Comparison of ENCODE assay signal across 8 cellular contexts in the genomic region with DNA sequence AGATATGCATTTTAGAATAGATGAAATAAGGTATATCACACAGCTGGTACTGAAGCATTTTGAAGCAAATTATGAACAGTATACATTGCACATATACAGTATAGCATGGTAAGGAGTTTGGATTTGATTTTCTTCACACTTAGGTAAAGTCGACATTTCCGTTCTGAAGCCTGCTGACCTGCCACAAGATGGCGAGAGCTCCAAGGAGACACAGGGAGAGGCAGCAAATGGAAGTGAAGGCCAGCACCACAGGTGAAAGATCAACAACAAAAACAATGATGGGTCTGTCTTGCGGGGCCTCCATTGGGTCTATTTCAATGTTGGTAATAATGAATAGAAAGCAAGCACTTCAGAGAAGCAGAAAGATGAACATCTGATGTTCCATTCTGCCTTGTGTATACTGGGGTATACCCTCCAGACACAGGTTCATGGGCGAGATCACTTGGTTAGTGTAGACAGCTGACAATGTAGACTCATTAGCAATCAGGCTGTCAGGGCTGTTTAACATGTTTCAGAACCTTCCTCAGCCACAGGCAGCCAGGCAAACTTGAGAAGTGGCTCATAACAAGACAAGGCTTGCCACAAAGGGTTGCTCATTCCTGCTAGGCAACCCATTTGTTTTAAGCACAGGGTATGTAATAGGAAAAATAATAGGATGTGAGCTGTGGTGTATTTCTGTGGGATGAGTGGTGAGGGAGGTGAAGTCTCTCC. TPM values are rescaled to one million over a fixed set of nuclear protein-coding genes. Genes with fewer than 3 reads are reported as not detected.
DNase-seq lines count a peak whose midpoint lies in the region; ATAC-seq and TF ChIP-seq lines count a peak whose summit lies in the region.

No MANE protein-coding gene starts in this region.

- TF ChIP-seq POLR2A in adrenal gland (IDR thresholded peaks at IDR 0.05) = no peak

- peak; percentile 64 for ATAC-seq in GM21717 (IDR thresholded peaks at IDR 0.05; ENCODE audit: unreplicated experiment)

- TF ChIP-seq CTCF in adrenal gland (IDR thresholded peaks at IDR 0.05) (peak in 4 of 6 experiments; percentile 35 to 48 (median 44)), liver (IDR thresholded peaks at IDR 0.05; ENCODE audit: low read depth, low read length, missing input control) (peak; percentile 22), tibial artery (IDR thresholded peaks at IDR 0.05) (peak in 1 of 2 experiments; percentile 17)

- H3K4me1 ChIP-seq in adrenal gland (replicated peaks in 1 of 2) (no peaks in the 10 kb centered on the region), liver (ENCODE audit: control insufficient read depth in 4 of 4, insufficient read depth in 4 of 4, low read length in 3 of 4) (no peaks in the 10 kb centered on the region), tibial artery (no peaks in the 10 kb centered on the region)

- peak; percentile 7 for DNase-seq in NCI-H2196 (lab: John Stamatoyannopoulos, UW; ENCODE audit: unreplicated experiment)
- DNase-seq in NCI-H2196 treated with DMSO at 0.1 percent for 48 hours (lab: John Stamatoyannopoulos, UW; ENCODE audit: unreplicated experiment) = no peak
- peak; percentile 68 for DNase-seq in NCI-H146 treated with DMSO at 0.1 percent for 48 hours (lab: John Stamatoyannopoulos, UW; ENCODE audit: unreplicated experiment)
- DNase-seq in adrenal gland = peak in 5 of 7 donors; percentile 20 to 54 (median 28)
- DNase-seq in Ammon's horn (ENCODE audit: low spot score) = no peak
- DNase-seq in tibial artery = no peak

- peak; percentile 57 to 66 for TF ChIP-seq RAD21 in liver (IDR thresholded peaks at IDR 0.05)

- intact Hi-C loops in adrenal gland (cut with DNase I) = loop anchor here in 1 of 2 donors (10.0 kb wide), 1 partner anchor 389 kb away; no protein-coding TSS in a partner anchor
- intact Hi-C loops in tibial artery (cut with DNase I; ENCODE audit: low total_unique reads) = no loop called here

- H3K27me3 ChIP-seq in adrenal gland (peaks cover 3% of the 10 kb centered on the region), liver (ENCODE audit: control insufficient read depth in 4 of 4, insufficient read depth in 4 of 4, low read length in 3 of 4) (no peaks in the 10 kb centered on the region), tibial artery (no peaks in the 10 kb centered on the region)

- H3K27ac ChIP-seq in adrenal gland = no peak overlapping the region
- no peak overlapping the region for H3K27ac ChIP-seq in liver (ENCODE audit: low read depth in 1 of 2, low read length in 2 of 2)
- H3K27ac ChIP-seq in tibial artery = no peak overlapping the region

- H3K9me3 ChIP-seq in adrenal gland (replicated peaks in 1 of 3) (no peaks in the 10 kb centered on the region), liver (ENCODE audit: control insufficient read depth in 4 of 4, low read length in 3 of 4) (no peaks in the 10 kb centered on the region), tibial artery (peaks cover 0 to 6% (median 0%) of the 10 kb centered on the region in 3 donors)

- H3K36me3 ChIP-seq in adrenal gland (replicated peaks in 1 of 2) = no peaks in the 10 kb centered on the region
- no peaks in the 10 kb centered on the region for H3K36me3 ChIP-seq in liver (ENCODE audit: control insufficient read depth in 4 of 4, insufficient read depth in 3 of 4, low read depth in 1 of 4, low read length in 3 of 4)
- H3K36me3 ChIP-seq in tibial artery = no peaks in the 10 kb centered on the region

- H3K9ac ChIP-seq in liver (ENCODE audit: low read depth in 1 of 2, low read length in 2 of 2) = no peak overlapping the region

- WGBS in adrenal gland, 4 donors = 29 to 35% (median 30%) methylated on average over 5 of the region's 5 CpGs
- 30% methylated on average over 5 of the region's 5 CpGs for WGBS in liver

- H3K4me3 ChIP-seq in adrenal gland (no peak overlapping the region), liver (ENCODE audit: low read depth in 1 of 3, low read length in 3 of 3) (no peak overlapping the region), tibial artery (no peak overlapping the region)

TF ChIP-seq in liver, 16 proteins besides CTCF, POLR2A, EP300 and RAD21:
- TF ChIP-seq GABPA (IDR thresholded peaks at IDR 0.05 in 1 of 2, conservative IDR thresholded peaks at IDR 0.05 in 1 of 2) = no peak
- TF ChIP-seq FOXA2 (IDR thresholded peaks at IDR 0.05) = no peak
- no peak for TF ChIP-seq TAF1 (conservative IDR thresholded peaks at IDR 0.05)
- TF ChIP-seq RXRA (IDR thresholded peaks at IDR 0.05) = no peak
- TF ChIP-seq, protein P1, sequence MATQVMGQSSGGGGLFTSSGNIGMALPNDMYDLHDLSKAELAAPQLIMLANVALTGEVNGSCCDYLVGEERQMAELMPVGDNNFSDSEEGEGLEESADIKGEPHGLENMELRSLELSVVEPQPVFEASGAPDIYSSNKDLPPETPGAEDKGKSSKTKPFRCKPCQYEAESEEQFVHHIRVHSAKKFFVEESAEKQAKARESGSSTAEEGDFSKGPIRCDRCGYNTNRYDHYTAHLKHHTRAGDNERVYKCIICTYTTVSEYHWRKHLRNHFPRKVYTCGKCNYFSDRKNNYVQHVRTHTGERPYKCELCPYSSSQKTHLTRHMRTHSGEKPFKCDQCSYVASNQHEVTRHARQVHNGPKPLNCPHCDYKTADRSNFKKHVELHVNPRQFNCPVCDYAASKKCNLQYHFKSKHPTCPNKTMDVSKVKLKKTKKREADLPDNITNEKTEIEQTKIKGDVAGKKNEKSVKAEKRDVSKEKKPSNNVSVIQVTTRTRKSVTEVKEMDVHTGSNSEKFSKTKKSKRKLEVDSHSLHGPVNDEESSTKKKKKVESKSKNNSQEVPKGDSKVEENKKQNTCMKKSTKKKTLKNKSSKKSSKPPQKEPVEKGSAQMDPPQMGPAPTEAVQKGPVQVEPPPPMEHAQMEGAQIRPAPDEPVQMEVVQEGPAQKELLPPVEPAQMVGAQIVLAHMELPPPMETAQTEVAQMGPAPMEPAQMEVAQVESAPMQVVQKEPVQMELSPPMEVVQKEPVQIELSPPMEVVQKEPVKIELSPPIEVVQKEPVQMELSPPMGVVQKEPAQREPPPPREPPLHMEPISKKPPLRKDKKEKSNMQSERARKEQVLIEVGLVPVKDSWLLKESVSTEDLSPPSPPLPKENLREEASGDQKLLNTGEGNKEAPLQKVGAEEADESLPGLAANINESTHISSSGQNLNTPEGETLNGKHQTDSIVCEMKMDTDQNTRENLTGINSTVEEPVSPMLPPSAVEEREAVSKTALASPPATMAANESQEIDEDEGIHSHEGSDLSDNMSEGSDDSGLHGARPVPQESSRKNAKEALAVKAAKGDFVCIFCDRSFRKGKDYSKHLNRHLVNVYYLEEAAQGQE (IDR thresholded peaks at IDR 0.05) = no peak
- TF ChIP-seq JUND (IDR thresholded peaks at IDR 0.05) = no peak
- no peak for TF ChIP-seq YY1 (IDR thresholded peaks at IDR 0.05)
- TF ChIP-seq, protein P2, sequence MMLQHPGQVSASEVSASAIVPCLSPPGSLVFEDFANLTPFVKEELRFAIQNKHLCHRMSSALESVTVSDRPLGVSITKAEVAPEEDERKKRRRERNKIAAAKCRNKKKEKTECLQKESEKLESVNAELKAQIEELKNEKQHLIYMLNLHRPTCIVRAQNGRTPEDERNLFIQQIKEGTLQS (IDR thresholded peaks at IDR 0.05) = no peak
- TF ChIP-seq HNF4G (IDR thresholded peaks at IDR 0.05) = no peak
- TF ChIP-seq FOXA1 (IDR thresholded peaks at IDR 0.05) = no peak
- no peak for TF ChIP-seq NR2F2 (IDR thresholded peaks at IDR 0.05)
- TF ChIP-seq, protein P3, sequence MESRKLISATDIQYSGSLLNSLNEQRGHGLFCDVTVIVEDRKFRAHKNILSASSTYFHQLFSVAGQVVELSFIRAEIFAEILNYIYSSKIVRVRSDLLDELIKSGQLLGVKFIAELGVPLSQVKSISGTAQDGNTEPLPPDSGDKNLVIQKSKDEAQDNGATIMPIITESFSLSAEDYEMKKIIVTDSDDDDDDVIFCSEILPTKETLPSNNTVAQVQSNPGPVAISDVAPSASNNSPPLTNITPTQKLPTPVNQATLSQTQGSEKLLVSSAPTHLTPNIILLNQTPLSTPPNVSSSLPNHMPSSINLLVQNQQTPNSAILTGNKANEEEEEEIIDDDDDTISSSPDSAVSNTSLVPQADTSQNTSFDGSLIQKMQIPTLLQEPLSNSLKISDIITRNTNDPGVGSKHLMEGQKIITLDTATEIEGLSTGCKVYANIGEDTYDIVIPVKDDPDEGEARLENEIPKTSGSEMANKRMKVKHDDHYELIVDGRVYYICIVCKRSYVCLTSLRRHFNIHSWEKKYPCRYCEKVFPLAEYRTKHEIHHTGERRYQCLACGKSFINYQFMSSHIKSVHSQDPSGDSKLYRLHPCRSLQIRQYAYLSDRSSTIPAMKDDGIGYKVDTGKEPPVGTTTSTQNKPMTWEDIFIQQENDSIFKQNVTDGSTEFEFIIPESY (IDR thresholded peaks at IDR 0.05) = no peak
- TF ChIP-seq SP1 (IDR thresholded peaks at IDR 0.05) = no peak
- TF ChIP-seq, protein P4, sequence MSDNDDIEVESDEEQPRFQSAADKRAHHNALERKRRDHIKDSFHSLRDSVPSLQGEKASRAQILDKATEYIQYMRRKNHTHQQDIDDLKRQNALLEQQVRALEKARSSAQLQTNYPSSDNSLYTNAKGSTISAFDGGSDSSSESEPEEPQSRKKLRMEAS (IDR thresholded peaks at IDR 0.05) = no peak
- no peak for TF ChIP-seq EGR1 (IDR thresholded peaks at IDR 0.05; ENCODE audit: low read depth in 2 of 2)
- TF ChIP-seq HNF4A (conservative IDR thresholded peaks at IDR 0.05) = no peak
TF ChIP-seq in liver: peak in this region for 0.

RNA-seq across cellular contexts. Expression of a gene that starts 21.4 kb away (rescaled TPM):
- total RNA-seq in adrenal gland (not detected), liver (not detected)
- polyA plus RNA-seq in adrenal gland (under 1 TPM in 2 of 3 donors, not detected in 1; 0.07 to 0.16 TPM), liver (under 1 TPM in 1 of 2 donors, not detected in 1; 0.36 TPM)

RNA-seq across cellular contexts. Expression of a gene that starts 33.2 kb away (rescaled TPM):
- total RNA-seq in adrenal gland (1 to 10 TPM in 3 of 8 donors, under 1 TPM in 5; 0.35 to 2.6 (median 0.89) TPM), liver (under 1 TPM in 1 of 2 donors, not detected in 1; under 0.01 TPM)
- polyA plus RNA-seq in adrenal gland (under 1 TPM; 0.16 to 0.47 (median 0.18) TPM), liver (not detected)

Comparison
In these comparisons a context has a peak if more than half of its experiments do, and no peak if none do; other contexts are left out.
1. DNase-seq: peak in NCI-H2196 (single experiment), NCI-H146 treated with DMSO at 0.1 percent for 48 hours (single experiment) and adrenal gland (5 of 7); none in NCI-H2196 treated with DMSO at 0.1 percent for 48 hours (single experiment), Ammon's horn (single experiment) and tibial artery (0 of 2).